ENCODE assay signal across 6 cellular contexts in genomic region chr16:2032285-2033056, GRCh38. TPM values are rescaled to one million over a fixed set of nuclear protein-coding genes. Genes with fewer than 3 reads are reported as not detected.
DNase-seq lines count a peak whose midpoint lies in the region; ATAC-seq and TF ChIP-seq lines count a peak whose summit lies in the region.

No MANE protein-coding gene starts in this region.

- H3K4me3 ChIP-seq in SJCRH30 (peak overlapping the region; percentile 57), left ventricle myocardium inferior (peak overlapping the region; percentile 72), spleen (peak overlapping the region in 6 of 8 donors; percentile 29 to 63 (median 39))

- peaks cover 27% of the 10 kb centered on the region for H3K4me1 ChIP-seq in SJCRH30
- peaks cover 80% of the 10 kb centered on the region for H3K4me1 ChIP-seq in left ventricle myocardium inferior
- peaks cover 18 to 97% (median 79%) of the 10 kb centered on the region in 6 donors for H3K4me1 ChIP-seq in spleen

- TF ChIP-seq POLR2A in spleen (IDR thresholded peaks at IDR 0.05): no peak

- H3K27me3 ChIP-seq in SJCRH30: peaks cover 8% of the 10 kb centered on the region; the same call in 1 of the 2 replicates
- no peaks in the 10 kb centered on the region for H3K27me3 ChIP-seq in left ventricle myocardium inferior (ENCODE audit: low read depth)
- H3K27me3 ChIP-seq in spleen (replicated peaks in 1 of 7): peaks cover 0 to 25% (median 2%) of the 10 kb centered on the region in 7 donors

- H3K9me3 ChIP-seq in SJCRH30 (replicated peaks) (no peaks in the 10 kb centered on the region), left ventricle myocardium inferior (replicated peaks) (no peaks in the 10 kb centered on the region), spleen (no peaks in the 10 kb centered on the region)

- 48 to 59% (median 49%) methylated on average over 5 to 15 of the region's 15 CpGs for WGBS in spleen, 5 donors

- H3K27ac ChIP-seq in SJCRH30 (no peak overlapping the region), left ventricle myocardium inferior (replicated peaks) (peak overlapping the region; percentile 98), spleen (peak overlapping the region; percentile 60 to 90 (median 84))

- TF ChIP-seq CTCF in left ventricle myocardium inferior (IDR thresholded peaks at IDR 0.05; ENCODE audit: borderline replicate concordance) (no peak), spleen (IDR thresholded peaks at IDR 0.05 in 8 of 11, conservative IDR thresholded peaks at IDR 0.05 in 3 of 11) (no peak)

- H3K36me3 ChIP-seq in SJCRH30: no peaks in the 10 kb centered on the region
- peaks cover 34% of the 10 kb centered on the region for H3K36me3 ChIP-seq in left ventricle myocardium inferior
- H3K36me3 ChIP-seq in spleen: peaks cover 0 to 32% (median 4%) of the 10 kb centered on the region in 6 donors

- no peak for ATAC-seq in GM21619 (IDR thresholded peaks at IDR 0.05; ENCODE audit: unreplicated experiment)

- DNase-seq in SJCRH30: peak in 1 of 2 experiments; percentile 44
- peak; percentile 48 for DNase-seq in left ventricle myocardium inferior
- DNase-seq in spleen: no peak
- DNase-seq in NCI-H128 (lab: John Stamatoyannopoulos, UW; ENCODE audit: unreplicated experiment): no peak
- DNase-seq in NCI-H1694 (lab: John Stamatoyannopoulos, UW): no peak

- intact Hi-C loops in left ventricle myocardium inferior (cut with micrococcal nuclease): no loop called here
- intact Hi-C loops in spleen (cut with DNase I; ENCODE audit: low total_unique reads): no loop called here

RNA-seq across cellular contexts. Expression of gene NHERF2, which starts 5.8 kb away (rescaled TPM):
- total RNA-seq in SJCRH30 (2014; rRNA removed; shearing (Covaris generic)): 6.4 and 8.0 TPM in 2 replicates
- 221 TPM for total RNA-seq in left ventricle myocardium inferior
- total RNA-seq in spleen: 100 to 1,000 TPM in 4 of 7 donors, 10 to 100 TPM in 3; 62.4 to 179 (median 126) TPM
- polyA plus RNA-seq in spleen: 100 to 1,000 TPM in 1 of 3 donors, 10 to 100 TPM in 2; 64.6 to 218 (median 71.2) TPM

RNA-seq across cellular contexts. Expression of gene NPW, which starts 12.9 kb away (rescaled TPM):
- total RNA-seq in SJCRH30 (2014; rRNA removed; shearing (Covaris generic)): 1.6 TPM in 2 replicates
- total RNA-seq in left ventricle myocardium inferior: not detected
- total RNA-seq in spleen: 1 to 10 TPM in 1 of 7 donors, under 1 TPM in 3, not detected in 3; 0.51 to 1.9 (median 0.89) TPM
- 1 to 10 TPM in 2 of 3 donors, under 1 TPM in 1; 0.30 to 2.5 (median 2.3) TPM for polyA plus RNA-seq in spleen

RNA-seq across cellular contexts. Expression of gene NTHL1, which starts 15.2 kb away (rescaled TPM):
- 16.6 and 17.5 TPM in 2 replicates for total RNA-seq in SJCRH30 (2014; rRNA removed; shearing (Covaris generic))
- total RNA-seq in left ventricle myocardium inferior (21.7 TPM), spleen (10 to 100 TPM in 6 of 7 donors, 1 to 10 TPM in 1; 9.6 to 29.6 (median 20.0) TPM)
- 10 to 100 TPM; 31.3 to 52.1 (median 37.0) TPM for polyA plus RNA-seq in spleen

RNA-seq across cellular contexts. Expression of gene TSC2, which starts 15.3 kb away (rescaled TPM):
- 32.0 and 37.1 TPM in 2 replicates for total RNA-seq in SJCRH30 (2014; rRNA removed; shearing (Covaris generic))
- total RNA-seq in left ventricle myocardium inferior: 80.1 TPM
- 100 to 1,000 TPM in 4 of 7 donors, 10 to 100 TPM in 3; 63.8 to 185 (median 103) TPM for total RNA-seq in spleen
- 10 to 100 TPM; 20.7 to 82.0 (median 53.3) TPM for polyA plus RNA-seq in spleen

RNA-seq across cellular contexts. Expression of gene ZNF598, which starts 22.9 kb away (rescaled TPM):
- 22.9 and 25.6 TPM in 2 replicates for total RNA-seq in SJCRH30 (2014; rRNA removed; shearing (Covaris generic))
- total RNA-seq in left ventricle myocardium inferior: 14.5 TPM
- 10 to 100 TPM; 34.6 to 56.2 (median 47.2) TPM for total RNA-seq in spleen
- 10 to 100 TPM; 21.8 to 45.5 (median 29.0) TPM for polyA plus RNA-seq in spleen
